21 cellular contexts compared by ENCODE assay signal in the genomic region with DNA sequence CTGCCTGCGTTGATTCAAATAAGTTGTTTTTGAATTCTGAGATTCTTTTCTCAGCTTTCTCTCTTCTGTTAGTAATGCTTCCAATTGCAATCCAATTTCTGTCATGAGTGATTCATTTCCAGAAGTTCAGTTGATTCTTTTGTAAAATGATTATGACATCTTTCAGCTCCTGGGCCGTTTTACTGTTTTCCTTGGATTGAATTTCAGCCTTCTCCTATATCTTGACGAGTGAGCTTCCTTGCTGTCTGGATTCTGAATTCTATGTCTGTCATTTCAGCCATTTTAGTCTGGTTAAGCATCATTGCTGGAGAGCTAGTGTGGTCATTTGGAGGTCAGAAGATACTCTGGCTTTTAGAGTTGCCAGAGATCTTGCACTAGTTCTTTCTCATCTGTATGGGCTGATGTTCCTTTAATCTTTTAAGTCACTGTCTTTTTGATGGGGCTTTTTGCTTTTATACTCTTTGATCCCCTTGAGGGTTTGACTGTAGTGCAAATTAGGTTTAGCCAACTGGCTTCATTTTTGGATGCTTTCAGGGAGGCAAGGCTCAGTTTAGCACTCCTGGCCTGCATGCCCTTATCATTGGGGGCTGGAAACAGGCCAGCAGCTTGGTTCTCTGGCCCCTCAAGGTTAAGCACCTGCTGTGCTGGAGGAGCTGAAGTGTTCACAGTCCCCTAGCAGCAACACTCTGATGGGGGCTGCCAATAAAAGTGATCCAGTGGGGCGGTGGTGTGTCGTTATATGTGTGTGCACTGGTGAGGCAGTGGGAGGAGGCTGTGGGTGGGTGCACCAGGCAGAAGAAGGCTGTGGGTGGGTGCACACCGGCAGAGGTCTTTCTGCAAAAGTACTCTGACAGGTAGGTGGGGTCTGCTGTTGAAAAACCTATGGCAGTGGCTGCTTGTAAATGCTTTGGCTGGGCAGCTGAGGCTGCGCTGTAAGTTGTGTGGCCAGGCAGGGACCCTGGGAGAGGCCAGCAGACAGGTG. TPM values are rescaled to one million over a fixed set of nuclear protein-coding genes. Genes with fewer than 3 reads are reported as not detected.
DNase-seq lines count a peak whose midpoint lies in the region; ATAC-seq, FAIRE-seq and TF ChIP-seq lines count a peak whose summit lies in the region.
"Had no signal": no experiment of that assay in that cellular context is flagged by ENCODE, and none has a peak within 500 bp of the region (broad histone marks: within the 10 kb centered on the region; RNA-seq: fewer than 3 reads in every experiment).

No MANE protein-coding gene starts in this region.

- peaks cover 13% of the 10 kb centered on the region for H3K9me3 Mint-ChIP-seq in activated naive CD4-positive, alpha-beta T cell treated with anti-CD3 and anti-CD28 coated beads, Interleukin-2, amount 10 ng/mL, durations not matched to agents 7 days and 5 days

- H3K4me3 Mint-ChIP-seq in activated naive CD4-positive, alpha-beta T cell treated with anti-CD3 and anti-CD28 coated beads, Interleukin-2, amount 10 ng/mL, durations not matched to agents 7 days and 5 days, result no peak overlapping the region
- H3K4me3 Mint-ChIP-seq: activated CD4-positive, alpha-beta T cell treated with anti-CD3 and anti-CD28 coated beads for 36 hours had no signal

- peaks cover 22% of the 10 kb centered on the region for H3K36me3 ChIP-seq in Karpas-422 (ENCODE audit: insufficient read depth, low read length)
- H3K36me3 ChIP-seq in SU-DHL-6 (ENCODE audit: low read length), result peaks cover 25% of the 10 kb centered on the region
- H3K36me3 ChIP-seq in osteoblast (ENCODE audit: insufficient read depth, low read length), result no peaks in the 10 kb centered on the region
- H3K36me3 ChIP-seq: thoracic aorta had no signal

- H3K4me1 Mint-ChIP-seq in activated naive CD4-positive, alpha-beta T cell treated with anti-CD3 and anti-CD28 coated beads, Interleukin-2, amount 10 ng/mL, durations not matched to agents 7 days and 5 days, result peaks cover 29% of the 10 kb centered on the region

- peak overlapping the region; percentile 26 for H3K9ac ChIP-seq in Karpas-422 (ENCODE audit: low read length)
- no peak overlapping the region for H3K9ac ChIP-seq in SU-DHL-6 (ENCODE audit: low read length)

- ATAC-seq in HG02885 (IDR thresholded peaks at IDR 0.05; ENCODE audit: poor library complexity, unreplicated experiment), result no peak
- ATAC-seq: activated CD4-positive, alpha-beta T cell treated with anti-CD3 and anti-CD28 coated beads for 36 hours; SK-N-SH treated with all-trans-retinoic acid at 6 μM for 48 hours had no signal

- H3K27me3 ChIP-seq in Karpas-422 (ENCODE audit: low read length), result no peaks in the 10 kb centered on the region
- H3K27me3 ChIP-seq in SU-DHL-6 (ENCODE audit: low read length), result no peaks in the 10 kb centered on the region
- no peaks in the 10 kb centered on the region for H3K27me3 ChIP-seq in osteoblast (ENCODE audit: insufficient read depth, low read length)

- H4K20me1 ChIP-seq in Karpas-422 (ENCODE audit: insufficient read depth, low read depth, low read length) (no peaks in the 10 kb centered on the region), SU-DHL-6 (ENCODE audit: low read depth, low read length) (no peaks in the 10 kb centered on the region), osteoblast (ENCODE audit: insufficient read depth, low read length) (no peaks in the 10 kb centered on the region)

- peak overlapping the region; percentile 40 for H3K4me2 ChIP-seq in Karpas-422 (ENCODE audit: low read depth, low read length, poor library complexity, severe bottlenecking)
- peak overlapping the region; percentile 17 for H3K4me2 ChIP-seq in SU-DHL-6 (ENCODE audit: low read depth, low read length, poor library complexity, severe bottlenecking)
- no peak overlapping the region for H3K4me2 ChIP-seq in osteoblast (ENCODE audit: insufficient read depth, low read length)
- H3K4me2 ChIP-seq: PC-9 had no signal

- no peak overlapping the region for H2AFZ ChIP-seq in Karpas-422 (ENCODE audit: low read length)
- no peak overlapping the region for H2AFZ ChIP-seq in SU-DHL-6 (ENCODE audit: low read depth, low read length, severe bottlenecking)
- H2AFZ ChIP-seq in osteoblast (ENCODE audit: low read length), result no peak overlapping the region
- H2AFZ ChIP-seq: PC-9 had no signal

- H3K79me2 ChIP-seq in Karpas-422 (ENCODE audit: low read length) (peaks cover 98% of the 10 kb centered on the region), SU-DHL-6 (ENCODE audit: insufficient read depth, low read length) (peaks cover 82% of the 10 kb centered on the region), osteoblast (ENCODE audit: insufficient read depth, low read length) (no peaks in the 10 kb centered on the region)

- H3K27me3 Mint-ChIP-seq in activated naive CD4-positive, alpha-beta T cell treated with anti-CD3 and anti-CD28 coated beads, Interleukin-2, amount 10 ng/mL, durations not matched to agents 7 days and 5 days, result no peaks in the 10 kb centered on the region
- H3K27me3 Mint-ChIP-seq: activated CD4-positive, alpha-beta T cell treated with anti-CD3 and anti-CD28 coated beads for 36 hours had no signal

- H3K4me1 ChIP-seq in Karpas-422 (ENCODE audit: low read length) (peaks cover 97% of the 10 kb centered on the region), osteoblast (ENCODE audit: insufficient read depth, low read length) (no peaks in the 10 kb centered on the region)

- no peak for FAIRE-seq in GM12891 (lab: Jason Lieb, UNC)
- FAIRE-seq: colon, endometrium, frontal cortex, H54 had no signal

- H3K9me3 ChIP-seq in Karpas-422 (ENCODE audit: low read length), result no peaks in the 10 kb centered on the region
- no peaks in the 10 kb centered on the region for H3K9me3 ChIP-seq in SU-DHL-6 (ENCODE audit: insufficient read depth, low read length)
- no peaks in the 10 kb centered on the region for H3K9me3 ChIP-seq in osteoblast (ENCODE audit: low read depth, low read length)
- H3K9me3 ChIP-seq: thoracic aorta had no signal

- H3K27ac ChIP-seq in Karpas-422 (ENCODE audit: low read length) (peak overlapping the region; percentile 82), SU-DHL-6 (ENCODE audit: low read depth, low read length) (peak overlapping the region; percentile 27), osteoblast (ENCODE audit: low read depth, low read length) (peak overlapping the region; percentile 20)
- H3K27ac ChIP-seq: PC-9, thoracic aorta had no signal

- peaks cover 30% of the 10 kb centered on the region for H3K36me3 Mint-ChIP-seq in activated naive CD4-positive, alpha-beta T cell treated with anti-CD3 and anti-CD28 coated beads, Interleukin-2, amount 10 ng/mL, durations not matched to agents 7 days and 5 days

- no peak for TF ChIP-seq POLR2A in GM12891 (IDR thresholded peaks at IDR 0.05; ENCODE audit: low read depth, low read length)

- CTCF ChIA-PET in activated naive CD4-positive, alpha-beta T cell treated with anti-CD3 and anti-CD28 coated beads, Interleukin-2, amount 10 ng/mL, durations not matched to agents 7 days and 5 days (lab: Charles Lee), result interaction anchor here (0.6 to 1.2 kb wide), 3 partner anchors 24 to 27 kb away, joined by 3 read pairs; no protein-coding TSS in a partner anchor

- H3K4me3 ChIP-seq in Karpas-422 (ENCODE audit: low read length), result 0 out of 2 replicates have a peak overlapping the region, but pooled peaks have one; percentile 9
- H3K4me3 ChIP-seq in SU-DHL-6 (ENCODE audit: insufficient read depth, low read length, poor library complexity, severe bottlenecking), result no peak overlapping the region
- H3K4me3 ChIP-seq in osteoblast (ENCODE audit: insufficient read depth, low read length), result no peak overlapping the region
- H3K4me3 ChIP-seq: PC-9, thoracic aorta had no signal

- H3K9me2 ChIP-seq in Karpas-422 (replicated peaks; ENCODE audit: insufficient read depth, low read length) (no peaks in the 10 kb centered on the region), SU-DHL-6 (replicated peaks; ENCODE audit: insufficient read depth, low read length) (no peaks in the 10 kb centered on the region)

- peaks cover 34% of the 10 kb centered on the region for H3F3A ChIP-seq in SU-DHL-6 (ENCODE audit: insufficient read depth)

- TF ChIP-seq CTCF in SU-DHL-6 (IDR thresholded peaks at IDR 0.05; ENCODE audit: insufficient read depth, low read length, poor library complexity, severe bottlenecking) (no peak), osteoblast (IDR thresholded peaks at IDR 0.05; ENCODE audit: extremely low read depth, low read depth, low read length) (no peak)

- H3K27ac Mint-ChIP-seq in activated naive CD4-positive, alpha-beta T cell treated with anti-CD3 and anti-CD28 coated beads, Interleukin-2, amount 10 ng/mL, durations not matched to agents 7 days and 5 days, result no peak overlapping the region
- H3K27ac Mint-ChIP-seq: activated CD4-positive, alpha-beta T cell treated with anti-CD3 and anti-CD28 coated beads for 36 hours had no signal

- DNase-seq in Karpas-422, result peak; percentile 62
- DNase-seq in fibroblast of gingiva (ENCODE audit: low read depth), result peak; percentile 15
- no peak for DNase-seq in osteoblast (ENCODE audit: insufficient read length, low spot score, missing footprints)
- no peak for DNase-seq in GM12891 (ENCODE audit: insufficient read length, low spot score)
- no peak for DNase-seq in activated naive CD4-positive, alpha-beta T cell treated with anti-CD3 and anti-CD28 coated beads, Interleukin-2, amount 10 ng/mL, durations not matched to agents 7 days and 5 days
- DNase-seq: activated CD4-positive, alpha-beta T cell treated with anti-CD3 and anti-CD28 coated beads for 36 hours; DND-41; left cardiac atrium; midbrain; NCI-H1694; NCI-H226; PC-9; T1000 had no signal

TF ChIP-seq in GM12891, 5 proteins besides CTCF, POLR2A, EP300 and RAD21:
- no peak for TF ChIP-seq TAF1 (IDR thresholded peaks at IDR 0.05; ENCODE audit: low read depth, low read length)
- TF ChIP-seq POLR2AphosphoS5 (IDR thresholded peaks at IDR 0.05; ENCODE audit: low read depth, low read length), result no peak
- no peak for TF ChIP-seq SPI1 (IDR thresholded peaks at IDR 0.05; ENCODE audit: low read depth, low read length)
- no peak for TF ChIP-seq POU2F2 (IDR thresholded peaks at IDR 0.05; ENCODE audit: low read depth, low read length)
- TF ChIP-seq PAX5 (IDR thresholded peaks at IDR 0.05; ENCODE audit: insufficient read depth, low read length, severe bottlenecking), result no peak

RNA-seq across cellular contexts. Expression of a gene that starts 51.2 kb away (rescaled TPM):
- 42.0 and 58.9 TPM in 2 replicates for total RNA-seq in Karpas-422 (2014; rRNA removed; shearing (Covaris generic); ENCODE audit: low replicate concordance)
- 16.3 and 18.6 TPM in 2 replicates for total RNA-seq in osteoblast
- polyA plus RNA-seq in GM12891 (2012; ENCODE audit: low read depth, missing spikeins), result 0.32 TPM

Comparison
In these comparisons a context has a peak if more than half of its experiments do, and no peak if none do; other contexts are left out.
1. DNase-seq: peak in Karpas-422 (single experiment) and fibroblast of gingiva (single experiment); none in osteoblast (single experiment), GM12891 (single experiment) and activated naive CD4-positive, alpha-beta T cell treated with anti-CD3 and anti-CD28 coated beads, Interleukin-2, amount 10 ng/mL, durations not matched to agents 7 days and 5 days (single experiment).
2. H3K27ac ChIP-seq: peak in every context shown above with its lines; median percentile 82 in Karpas-422; 27 in SU-DHL-6; 20 in osteoblast.